1 cellular context compared by ENCODE assay signal in the genomic region with DNA sequence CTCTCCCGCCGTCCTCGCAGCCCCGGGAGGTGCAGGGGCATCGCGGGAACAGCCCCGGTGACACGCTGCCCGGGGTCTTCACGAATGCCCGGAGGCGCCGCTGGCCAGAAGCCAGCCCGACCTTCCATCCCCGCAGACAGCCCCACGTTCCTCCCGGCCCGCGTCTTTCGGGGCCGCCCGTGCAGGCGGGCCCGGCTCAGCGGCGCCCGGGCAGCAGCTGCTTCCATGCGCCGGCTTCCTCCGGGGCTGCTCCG.
TF ChIP-seq lines count a peak whose summit lies in the region.

No MANE protein-coding gene starts in this region.

TF ChIP-seq in A549, 52 proteins besides CTCF, POLR2A, EP300 and RAD21 (continued from another document):
- TF ChIP-seq, protein P1, sequence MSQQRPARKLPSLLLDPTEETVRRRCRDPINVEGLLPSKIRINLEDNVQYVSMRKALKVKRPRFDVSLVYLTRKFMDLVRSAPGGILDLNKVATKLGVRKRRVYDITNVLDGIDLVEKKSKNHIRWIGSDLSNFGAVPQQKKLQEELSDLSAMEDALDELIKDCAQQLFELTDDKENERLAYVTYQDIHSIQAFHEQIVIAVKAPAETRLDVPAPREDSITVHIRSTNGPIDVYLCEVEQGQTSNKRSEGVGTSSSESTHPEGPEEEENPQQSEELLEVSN (IDR thresholded peaks at IDR 0.05; ENCODE audit: borderline replicate concordance, low read depth), result no peak
- TF ChIP-seq ZC3H11A (IDR thresholded peaks at IDR 0.05), result no peak
- TF ChIP-seq, protein P2, sequence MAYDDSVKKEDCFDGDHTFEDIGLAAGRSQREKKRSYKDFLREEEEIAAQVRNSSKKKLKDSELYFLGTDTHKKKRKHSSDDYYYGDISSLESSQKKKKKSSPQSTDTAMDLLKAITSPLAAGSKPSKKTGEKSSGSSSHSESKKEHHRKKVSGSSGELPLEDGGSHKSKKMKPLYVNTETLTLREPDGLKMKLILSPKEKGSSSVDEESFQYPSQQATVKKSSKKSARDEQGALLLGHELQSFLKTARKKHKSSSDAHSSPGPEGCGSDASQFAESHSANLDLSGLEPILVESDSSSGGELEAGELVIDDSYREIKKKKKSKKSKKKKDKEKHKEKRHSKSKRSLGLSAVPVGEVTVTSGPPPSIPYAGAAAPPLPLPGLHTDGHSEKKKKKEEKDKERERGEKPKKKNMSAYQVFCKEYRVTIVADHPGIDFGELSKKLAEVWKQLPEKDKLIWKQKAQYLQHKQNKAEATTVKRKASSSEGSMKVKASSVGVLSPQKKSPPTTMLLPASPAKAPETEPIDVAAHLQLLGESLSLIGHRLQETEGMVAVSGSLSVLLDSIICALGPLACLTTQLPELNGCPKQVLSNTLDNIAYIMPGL (CRISPR knock-in tag; IDR thresholded peaks at IDR 0.05; ENCODE audit: borderline replicate concordance), result 0 out of 2 replicates have a peak, but pooled peaks have one; percentile 55
- no peak for TF ChIP-seq FOSL2 (IDR thresholded peaks at IDR 0.05)
- no peak for TF ChIP-seq FOSL2 (CRISPR knock-in tag; IDR thresholded peaks at IDR 0.05)
- TF ChIP-seq TFCP2L1 (CRISPR knock-in tag; IDR thresholded peaks at IDR 0.05), result peak; percentile 82; the same call in 1 of the 2 replicates
- peak; percentile 65; the same call in 1 of the 2 replicates for TF ChIP-seq REST (IDR thresholded peaks at IDR 0.05)
- TF ChIP-seq HOXB5 (CRISPR knock-in tag; IDR thresholded peaks at IDR 0.05), result peak; percentile 38; the same call in 1 of the 2 replicates
- TF ChIP-seq TP53 (CRISPR knock-in tag; IDR thresholded peaks at IDR 0.05), result peak; percentile 89; the same call in 1 of the 2 replicates
